In genomic region chr19:17556995-17557394, GRCh38 we compare ENCODE assay signal across 10 cellular contexts. TPM values are rescaled to one million over a fixed set of nuclear protein-coding genes. Genes with fewer than 3 reads are reported as not detected.
DNase-seq lines count a peak whose midpoint lies in the region; ATAC-seq and TF ChIP-seq lines count a peak whose summit lies in the region.
"Had no signal": no experiment of that assay in that cellular context is flagged by ENCODE, and none has a peak within 500 bp of the region (broad histone marks: within the 10 kb centered on the region; RNA-seq: fewer than 3 reads in every experiment).

No MANE protein-coding gene starts in this region.

- POLR2A ChIA-PET in activated B cell treated with CpG ODN at 0.5 μM for 24 hours (lab: Charles Lee), result interaction anchor here (0.6 to 3.0 kb wide), 8 partner anchors 18 to 1346 kb away, joined by 3 to 15 read pairs (median 7); partner anchors contain the start of gene PGLS

- intact Hi-C loops in activated CD4-positive, alpha-beta T cell treated with anti-CD3 and anti-CD28 coated beads, Interleukin-2, amount 10 ng/mL, durations not matched to agents 24 days and 14 days (cut with micrococcal nuclease), result no loop called here
- intact Hi-C loops in activated B cell treated with CpG ODN at 0.5 μM for 24 hours (cut with micrococcal nuclease), result loop anchor here (10.0 kb wide), 1 partner anchor 298 kb away; the partner anchor contains the start of gene RPL18A

- no peaks in the 10 kb centered on the region for H3K27me3 Mint-ChIP-seq in activated CD4-positive, alpha-beta T cell treated with anti-CD3 and anti-CD28 coated beads, Interleukin-2, amount 10 ng/mL, durations not matched to agents 24 days and 14 days
- H3K27me3 Mint-ChIP-seq in activated B cell treated with CpG ODN at 0.5 μM for 24 hours, result no peaks in the 10 kb centered on the region
- H3K27me3 Mint-ChIP-seq in stimulated activated naive CD8-positive, alpha-beta T cell treated with anti-CD3 and anti-CD28 coated beads, Interleukin-15, amount 100 ng/mL, for 72 hours, result no peaks in the 10 kb centered on the region

- ATAC-seq in activated B cell treated with CpG ODN at 0.5 μM for 24 hours (ENCODE audit: low read depth) (no peak), HG03520 (IDR thresholded peaks at IDR 0.05; ENCODE audit: unreplicated experiment) (no peak), GM18511 (IDR thresholded peaks at IDR 0.05; ENCODE audit: unreplicated experiment) (no peak)
- no peak for ATAC-seq in stimulated activated naive CD8-positive, alpha-beta T cell treated with anti-CD3 and anti-CD28 coated beads, Interleukin-15, amount 100 ng/mL, for 72 hours

- no peaks in the 10 kb centered on the region for H3K9me3 Mint-ChIP-seq in activated CD4-positive, alpha-beta T cell treated with anti-CD3 and anti-CD28 coated beads, Interleukin-2, amount 10 ng/mL, durations not matched to agents 24 days and 14 days
- no peaks in the 10 kb centered on the region for H3K9me3 Mint-ChIP-seq in activated B cell treated with CpG ODN at 0.5 μM for 24 hours
- H3K9me3 Mint-ChIP-seq in stimulated activated naive CD8-positive, alpha-beta T cell treated with anti-CD3 and anti-CD28 coated beads, Interleukin-15, amount 100 ng/mL, for 72 hours, result no peaks in the 10 kb centered on the region

- H3K36me3 Mint-ChIP-seq in activated CD4-positive, alpha-beta T cell treated with anti-CD3 and anti-CD28 coated beads, Interleukin-2, amount 10 ng/mL, durations not matched to agents 24 days and 14 days (ENCODE audit: low read depth), result peaks cover 29% of the 10 kb centered on the region
- peaks cover 42% of the 10 kb centered on the region for H3K36me3 Mint-ChIP-seq in activated B cell treated with CpG ODN at 0.5 μM for 24 hours (ENCODE audit: low read depth)

- no peak for TF ChIP-seq CTCF in activated B cell treated with CpG ODN at 0.5 μM for 24 hours (IDR thresholded peaks at IDR 0.05)
- TF ChIP-seq CTCF in fibroblast of the aortic adventitia (IDR thresholded peaks at IDR 0.05; ENCODE audit: insufficient read depth, low read length), result no peak

- peak overlapping the region; percentile 84 for H3K4me3 ChIP-seq in fibroblast of the aortic adventitia (ENCODE audit: low read depth, low read length)

- DNase-seq in activated CD4-positive, alpha-beta T cell treated with anti-CD3 and anti-CD28 coated beads, Interleukin-2, amount 10 ng/mL, durations not matched to agents 24 days and 14 days, result no peak
- no peak for DNase-seq in activated CD4-positive, alpha-beta T cell treated with anti-CD3 and anti-CD28 coated beads for 4 hours
- no peak for DNase-seq in activated B cell treated with CpG ODN at 0.5 μM for 24 hours
- DNase-seq in fibroblast of the aortic adventitia (ENCODE audit: low read depth), result no peak
- no peak for DNase-seq in stimulated activated naive CD8-positive, alpha-beta T cell treated with anti-CD3 and anti-CD28 coated beads, Interleukin-15, amount 100 ng/mL, for 72 hours
- DNase-seq in stimulated activated CD4-positive, alpha-beta T cell treated with anti-CD3 and anti-CD28 coated beads, Interleukin-4, amount 100 ng/mL, for 4 hours, result no peak
- DNase-seq: activated CD4-positive, alpha-beta T cell treated with anti-CD3 and anti-CD28 coated beads for 1 hour; effector CD8-positive, alpha-beta T cell had no signal

- CTCF ChIA-PET in activated B cell treated with CpG ODN at 0.5 μM for 24 hours (lab: Charles Lee), result interaction anchor here (1.0 to 2.7 kb wide), 3 partner anchors 16 to 61 kb away, joined by 3 to 13 read pairs (median 5); no protein-coding TSS in a partner anchor

- H3K4me1 Mint-ChIP-seq in activated CD4-positive, alpha-beta T cell treated with anti-CD3 and anti-CD28 coated beads, Interleukin-2, amount 10 ng/mL, durations not matched to agents 24 days and 14 days, result peaks cover 13% of the 10 kb centered on the region
- peaks cover 23% of the 10 kb centered on the region for H3K4me1 Mint-ChIP-seq in activated B cell treated with CpG ODN at 0.5 μM for 24 hours
- H3K4me1 Mint-ChIP-seq in stimulated activated naive CD8-positive, alpha-beta T cell treated with anti-CD3 and anti-CD28 coated beads, Interleukin-15, amount 100 ng/mL, for 72 hours, result peaks cover 35% of the 10 kb centered on the region

- H3K4me3 Mint-ChIP-seq in activated CD4-positive, alpha-beta T cell treated with anti-CD3 and anti-CD28 coated beads, Interleukin-2, amount 10 ng/mL, durations not matched to agents 24 days and 14 days, result peak overlapping the region; percentile 90
- H3K4me3 Mint-ChIP-seq in activated B cell treated with CpG ODN at 0.5 μM for 24 hours, result peak overlapping the region; percentile 84
- H3K4me3 Mint-ChIP-seq in stimulated activated naive CD8-positive, alpha-beta T cell treated with anti-CD3 and anti-CD28 coated beads, Interleukin-15, amount 100 ng/mL, for 72 hours, result peak overlapping the region; percentile 86 to 92

- H3K27ac Mint-ChIP-seq in activated CD4-positive, alpha-beta T cell treated with anti-CD3 and anti-CD28 coated beads, Interleukin-2, amount 10 ng/mL, durations not matched to agents 24 days and 14 days, result peak overlapping the region; percentile 37
- H3K27ac Mint-ChIP-seq in activated B cell treated with CpG ODN at 0.5 μM for 24 hours, result peak overlapping the region; percentile 30
- H3K27ac Mint-ChIP-seq in stimulated activated naive CD8-positive, alpha-beta T cell treated with anti-CD3 and anti-CD28 coated beads, Interleukin-15, amount 100 ng/mL, for 72 hours, result no peak overlapping the region

RNA-seq across cellular contexts. Expression of gene COLGALT1, which starts 1.5 kb away (rescaled TPM):
- 103 and 106 TPM in 2 replicates for total RNA-seq in activated CD4-positive, alpha-beta T cell treated with anti-CD3 and anti-CD28 coated beads, Interleukin-2, amount 10 ng/mL, durations not matched to agents 24 days and 14 days
- 69.2 and 80.3 TPM in 2 replicates for total RNA-seq in activated B cell treated with CpG ODN at 0.5 μM for 24 hours
- 62.5 and 93.1 TPM in 2 replicates for total RNA-seq in fibroblast of the aortic adventitia (ENCODE audit: low replicate concordance)

RNA-seq across cellular contexts. Expression of gene PGLS, which starts 45.5 kb away (rescaled TPM):
- total RNA-seq in activated CD4-positive, alpha-beta T cell treated with anti-CD3 and anti-CD28 coated beads, Interleukin-2, amount 10 ng/mL, durations not matched to agents 24 days and 14 days, result 64.8 and 73.7 TPM in 2 replicates
- total RNA-seq in activated B cell treated with CpG ODN at 0.5 μM for 24 hours (107 and 111 TPM in 2 replicates), fibroblast of the aortic adventitia (ENCODE audit: low replicate concordance) (91.6 and 148 TPM in 2 replicates)

Comparison
In these comparisons a context has a peak if more than half of its experiments do, and no peak if none do; other contexts are left out.
1. H3K27ac Mint-ChIP-seq: peak in activated CD4-positive, alpha-beta T cell treated with anti-CD3 and anti-CD28 coated beads, Interleukin-2, amount 10 ng/mL, durations not matched to agents 24 days and 14 days (single experiment) and activated B cell treated with CpG ODN at 0.5 μM for 24 hours (single experiment); none in stimulated activated naive CD8-positive, alpha-beta T cell treated with anti-CD3 and anti-CD28 coated beads, Interleukin-15, amount 100 ng/mL, for 72 hours (0 of 2).
2. Peak in every context shown above with its lines, with median percentiles within 50 percentile points of each other: H3K4me3 Mint-ChIP-seq.